In the genomic region with DNA sequence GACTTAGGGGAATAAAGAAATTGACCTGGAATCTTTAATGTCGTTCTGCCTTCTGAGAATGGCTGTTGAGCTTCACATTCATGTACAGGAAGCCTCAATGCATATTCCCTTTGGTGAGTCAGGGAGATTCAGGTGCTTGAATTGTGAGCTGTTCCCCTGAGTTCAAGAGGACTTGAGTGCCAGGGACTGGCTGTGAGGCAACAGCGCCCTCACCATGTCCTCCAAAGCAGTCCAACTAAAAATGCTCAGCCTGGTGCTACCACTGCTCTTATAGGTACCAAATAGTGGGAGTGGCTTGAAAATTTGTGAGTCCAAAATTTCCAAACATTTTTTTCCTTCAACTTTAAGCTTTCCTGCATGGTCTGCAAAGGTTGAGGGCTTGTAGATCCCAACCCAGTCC, we compare ENCODE assay signal across 8 cellular contexts. TPM values are rescaled to one million over a fixed set of nuclear protein-coding genes. Genes with fewer than 3 reads are reported as not detected.
DNase-seq lines count a peak whose midpoint lies in the region; ATAC-seq and TF ChIP-seq lines count a peak whose summit lies in the region.

No MANE protein-coding gene starts in this region.

- H3K4me3 ChIP-seq in Caco-2 (ENCODE audit: low read depth, low read length) = no peak overlapping the region
- H3K4me3 ChIP-seq in RWPE2 (ENCODE audit: severe bottlenecking) = no peak overlapping the region

- H3K36me3 Mint-ChIP-seq in Caco-2 (ENCODE audit: insufficient read depth, unreplicated experiment) (peaks cover 16% of the 10 kb centered on the region), glutamatergic neuron (ENCODE audit: unreplicated experiment) (no peaks in the 10 kb centered on the region)

- H3K27me3 Mint-ChIP-seq in Caco-2 (ENCODE audit: insufficient read depth, unreplicated experiment) (no peaks in the 10 kb centered on the region), glutamatergic neuron (ENCODE audit: unreplicated experiment) (peaks cover 2% of the 10 kb centered on the region)

- H3K4me3 Mint-ChIP-seq in Caco-2 (ENCODE audit: unreplicated experiment) (no peak overlapping the region), glutamatergic neuron (ENCODE audit: unreplicated experiment) (no peak overlapping the region)

- H3K27ac Mint-ChIP-seq in Caco-2 (ENCODE audit: unreplicated experiment) = no peak overlapping the region
- no peak overlapping the region for H3K27ac Mint-ChIP-seq in glutamatergic neuron (ENCODE audit: unreplicated experiment)

- POLR2A ChIA-PET in Caco-2 (lab: Charles Lee) = interaction anchor here (0.7 kb wide), 1 partner anchor 10 kb away, joined by 3 read pairs; no protein-coding TSS in a partner anchor

- intact Hi-C loops in Caco-2 (cut with micrococcal nuclease; ENCODE audit: unreplicated experiment) = no loop called here

- no peak overlapping the region for H3K27ac ChIP-seq in RWPE2 (ENCODE audit: poor library complexity, severe bottlenecking)

- no peaks in the 10 kb centered on the region for H3K9me3 ChIP-seq in Caco-2
- no peaks in the 10 kb centered on the region for H3K9me3 ChIP-seq in RWPE2 (ENCODE audit: severe bottlenecking)

- H3K36me3 ChIP-seq in Caco-2 (ENCODE audit: control insufficient read depth, insufficient read depth, low read length) (no peaks in the 10 kb centered on the region; the same call in 1 of the 2 replicates), RWPE2 (ENCODE audit: low read depth) (peaks cover 97% of the 10 kb centered on the region)

- H3K9me3 Mint-ChIP-seq in Caco-2 (ENCODE audit: unreplicated experiment) (no peaks in the 10 kb centered on the region), glutamatergic neuron (ENCODE audit: unreplicated experiment) (no peaks in the 10 kb centered on the region)

- TF ChIP-seq CTCF in Caco-2 (IDR thresholded peaks at IDR 0.05; ENCODE audit: insufficient read depth in 1 of 2, low read depth in 1 of 2, low read length in 1 of 2, severe bottlenecking in 1 of 2, unreplicated experiment in 1 of 2) (peak in 1 of 2 experiments; percentile 51), RWPE2 (IDR thresholded peaks at IDR 0.05; ENCODE audit: poor library complexity, severe bottlenecking) (peak; percentile 75), glutamatergic neuron (IDR thresholded peaks at IDR 0.05; ENCODE audit: partially characterized antibody, unreplicated experiment) (no peak)

- peak; percentile 88 for ATAC-seq in RWPE2 (ENCODE audit: low read depth)
- no peak for ATAC-seq in HG02852 (IDR thresholded peaks at IDR 0.05; ENCODE audit: unreplicated experiment)

- no peaks in the 10 kb centered on the region for H3K4me1 Mint-ChIP-seq in Caco-2 (ENCODE audit: low read depth, unreplicated experiment)
- H3K4me1 Mint-ChIP-seq in glutamatergic neuron (ENCODE audit: low read depth, unreplicated experiment) = no peaks in the 10 kb centered on the region

- CTCF ChIA-PET in Caco-2 (lab: Charles Lee) = interaction anchor here (0.6 to 1.4 kb wide), 5 partner anchors 28 to 798 kb away, joined by 3 to 6 read pairs (median 4); no protein-coding TSS in a partner anchor

- H3K27me3 ChIP-seq in Caco-2 (replicated peaks; ENCODE audit: control insufficient read depth, insufficient read depth, low read length) = no peaks in the 10 kb centered on the region
- H3K27me3 ChIP-seq in RWPE2 (ENCODE audit: insufficient read depth, poor library complexity, severe bottlenecking) = no peaks in the 10 kb centered on the region

- no peaks in the 10 kb centered on the region for H3K4me1 ChIP-seq in Caco-2
- no peaks in the 10 kb centered on the region for H3K4me1 ChIP-seq in RWPE2 (ENCODE audit: insufficient read depth, poor library complexity, severe bottlenecking)

- no TSS peak for BruUV-seq in Caco-2 (replicated peaks; lab: Mats Ljungman, UMichigan)

- DNase-seq in Caco-2 = peak; percentile 50 to 55
- DNase-seq in H4 (ENCODE audit: low spot score) = peak; percentile 24
- DNase-seq in RWPE2 (ENCODE audit: low spot score) = no peak
- DNase-seq in glutamatergic neuron = peak; percentile 32
- DNase-seq in pons (ENCODE audit: low spot score) = no peak
- no peak for DNase-seq in NCI-H1694 treated with DMSO at 0.1 percent for 48 hours (lab: John Stamatoyannopoulos, UW)
- no peak for DNase-seq in hypothalamus (lab: John Stamatoyannopoulos, UW)

RNA-seq across cellular contexts. Expression of a gene that starts 54.1 kb away (rescaled TPM):
- total RNA-seq in Caco-2 (2022) (30.7 and 32.2 TPM in 2 replicates), glutamatergic neuron (ENCODE audit: unreplicated experiment) (22.7 TPM)
- total RNA-seq in H4 (2014; rRNA removed; shearing (Covaris generic)) = 24.2 and 31.9 TPM in 2 replicates

Comparison
In these comparisons a context has a peak if more than half of its experiments do, and no peak if none do; other contexts are left out.
1. DNase-seq: peak in Caco-2 (2 of 2), H4 (single experiment) and glutamatergic neuron (single experiment); none in RWPE2 (single experiment), pons (single experiment), NCI-H1694 treated with DMSO at 0.1 percent for 48 hours (single experiment) and hypothalamus (0 of 51).